Comparison of ENCODE assay signal across 1 cellular context in the genomic region with DNA sequence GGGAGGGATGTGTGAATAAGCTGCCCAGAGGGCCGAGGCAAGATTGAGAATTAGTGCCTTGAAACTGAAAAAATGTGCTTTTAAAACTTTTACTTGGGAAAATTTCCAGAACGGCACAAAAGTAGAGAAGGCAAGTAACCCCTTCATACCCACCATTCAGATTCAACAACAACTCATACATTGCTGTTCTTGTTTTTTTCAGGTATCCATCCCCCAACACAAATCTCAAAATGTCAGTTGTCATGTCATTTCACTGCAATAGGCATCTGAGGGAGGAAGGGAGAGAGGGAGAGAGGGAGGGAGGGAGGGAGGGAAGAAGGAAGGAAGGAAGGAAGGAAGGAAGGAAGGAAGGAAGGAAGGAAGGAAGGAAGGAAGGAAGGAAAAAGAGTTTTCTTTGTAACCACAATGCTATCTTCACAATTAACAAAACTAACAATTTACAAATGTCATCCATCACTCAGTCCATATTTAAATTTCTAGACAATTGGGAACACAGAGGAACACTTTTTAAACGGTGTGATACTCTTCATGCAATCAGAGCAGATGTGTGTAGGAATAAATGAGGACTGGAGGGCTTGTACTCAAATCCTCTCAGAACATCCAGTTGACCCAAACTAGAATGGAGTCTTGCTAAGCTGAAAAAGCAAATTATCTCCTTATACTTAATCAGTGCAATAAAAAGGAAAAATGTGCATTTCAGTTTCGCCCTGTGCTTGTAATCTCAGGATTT.
TF ChIP-seq lines count a peak whose summit lies in the region.

No MANE protein-coding gene starts in this region.

TF ChIP-seq in HepG2, 621 proteins besides CTCF, POLR2A, EP300 and RAD21 (continued from another document):
- no peak for TF ChIP-seq PHF8 (CRISPR knock-in tag; IDR thresholded peaks at IDR 0.05)
- no peak for TF ChIP-seq ZNF33B (CRISPR knock-in tag; IDR thresholded peaks at IDR 0.05)
- no peak for TF ChIP-seq CBX2 (IDR thresholded peaks at IDR 0.05; ENCODE audit: low read depth, low read length)
- TF ChIP-seq CBX2 (CRISPR knock-in tag; IDR thresholded peaks at IDR 0.05; ENCODE audit: low read depth): no peak
- no peak for TF ChIP-seq ZNF430 (CRISPR knock-in tag; IDR thresholded peaks at IDR 0.05)
- TF ChIP-seq, protein P1, sequence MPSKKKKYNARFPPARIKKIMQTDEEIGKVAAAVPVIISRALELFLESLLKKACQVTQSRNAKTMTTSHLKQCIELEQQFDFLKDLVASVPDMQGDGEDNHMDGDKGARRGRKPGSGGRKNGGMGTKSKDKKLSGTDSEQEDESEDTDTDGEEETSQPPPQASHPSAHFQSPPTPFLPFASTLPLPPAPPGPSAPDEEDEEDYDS (CRISPR knock-in tag; IDR thresholded peaks at IDR 0.05): no peak
- no peak for TF ChIP-seq ZFP36 (IDR thresholded peaks at IDR 0.05; ENCODE audit: borderline replicate concordance, low read depth, low read length, partially characterized antibody)
- no peak for TF ChIP-seq RELA (CRISPR knock-in tag; IDR thresholded peaks at IDR 0.05)
- TF ChIP-seq SRSF4 (IDR thresholded peaks at IDR 0.05; ENCODE audit: low read depth, low read length, poor library complexity, severe bottlenecking): no peak
- TF ChIP-seq ESRRA (CRISPR knock-in tag; IDR thresholded peaks at IDR 0.05; ENCODE audit: low read depth): no peak
- TF ChIP-seq NFE2 (CRISPR knock-in tag; IDR thresholded peaks at IDR 0.05): no peak
